15 cellular contexts compared by ENCODE assay signal in genomic region chr1:202578565-202578964, GRCh38.
DNase-seq lines count a peak whose midpoint lies in the region; ATAC-seq and TF ChIP-seq lines count a peak whose summit lies in the region.
"Had no signal": no experiment of that assay in that cellular context is flagged by ENCODE, and none has a peak within 500 bp of the region (broad histone marks: within the 10 kb centered on the region; RNA-seq: fewer than 3 reads in every experiment).

No MANE protein-coding gene starts in this region.

- H3K36me3 ChIP-seq in colonic mucosa (peaks cover 6% of the 10 kb centered on the region), thoracic aorta (peaks cover 55% of the 10 kb centered on the region), Caco-2 (ENCODE audit: control insufficient read depth, insufficient read depth, low read length) (no peaks in the 10 kb centered on the region)

- H3K27me3 Mint-ChIP-seq in Caco-2 (ENCODE audit: insufficient read depth, unreplicated experiment) = no peaks in the 10 kb centered on the region
- H3K27me3 Mint-ChIP-seq in activated T-cell treated with anti-CD3 and anti-CD28 coated beads, Interleukin-2, amount 50 U/mL, for 72 hours (ENCODE audit: low read depth) = no peaks in the 10 kb centered on the region
- H3K27me3 Mint-ChIP-seq: CD4-positive, alpha-beta T cell had no signal

- POLR2A ChIA-PET in Caco-2 (lab: Charles Lee) = no interaction called here

- no peak for DNase-seq in colonic mucosa
- DNase-seq in left kidney (ENCODE audit: low read depth, low spot score) = peak; percentile 28
- DNase-seq in thoracic aorta (ENCODE audit: low spot score) = no peak
- no peak for DNase-seq in Caco-2
- no peak for DNase-seq in activated T-cell treated with anti-CD3 and anti-CD28 coated beads, Interleukin-2, amount 50 U/mL, for 72 hours
- DNase-seq in GM20000 (ENCODE audit: low spot score) = no peak
- DNase-seq: activated gamma-delta T cell treated with Interleukin-2 at 50 U/mL for 16 hours; CD4-positive, alpha-beta T cell; naive B cell; NCI-H226; SHP77 treated with DMSO at 0.1 percent for 48 hours; stimulated activated naive CD8-positive, alpha-beta T cell treated with anti-CD3 and anti-CD28 coated beads, Interleukin-15, Interleukin-2, amounts not matched to agents 100 U/mL and 50 U/mL, for 24 hours had no signal

- H3K4me1 ChIP-seq in colonic mucosa (no peaks in the 10 kb centered on the region), thoracic aorta (ENCODE audit: control insufficient read depth in 1 of 2, low read depth in 2 of 2) (peaks cover 24 to 81% of the 10 kb centered on the region in 2 donors), Caco-2 (no peaks in the 10 kb centered on the region)

- no peak overlapping the region for H3K4me3 ChIP-seq in colonic mucosa
- no peak overlapping the region for H3K4me3 ChIP-seq in thoracic aorta
- no peak overlapping the region for H3K4me3 ChIP-seq in Caco-2 (ENCODE audit: low read depth, low read length)

- H3K9me3 Mint-ChIP-seq in Caco-2 (ENCODE audit: unreplicated experiment) = no peaks in the 10 kb centered on the region
- H3K9me3 Mint-ChIP-seq in activated T-cell treated with anti-CD3 and anti-CD28 coated beads, Interleukin-2, amount 50 U/mL, for 72 hours = no peaks in the 10 kb centered on the region
- H3K9me3 Mint-ChIP-seq: CD4-positive, alpha-beta T cell; dendritic cell treated with granulocyte-macrophage colony-stimulating factor and Interleukin-4, amounts not matched to agents 40 ng/mL and 50 ng/mL, for 4 days; naive B cell had no signal

- ATAC-seq in thoracic aorta (ENCODE audit: insufficient number of reproducible peaks, low FRiP score, low read depth) (no peak), GM19023 (IDR thresholded peaks at IDR 0.05; ENCODE audit: unreplicated experiment) (no peak)
- no peak for ATAC-seq in activated T-cell treated with anti-CD3 and anti-CD28 coated beads, Interleukin-2, amount 50 U/mL, for 72 hours (replicated peaks in 1 of 2)
- ATAC-seq: stimulated activated naive CD8-positive, alpha-beta T cell treated with anti-CD3 and anti-CD28 coated beads, Interleukin-15, Interleukin-2, amounts not matched to agents 100 U/mL and 50 U/mL, for 24 hours had no signal

- H3K27ac Mint-ChIP-seq in Caco-2 (ENCODE audit: unreplicated experiment) = no peak overlapping the region
- no peak overlapping the region for H3K27ac Mint-ChIP-seq in activated T-cell treated with anti-CD3 and anti-CD28 coated beads, Interleukin-2, amount 50 U/mL, for 72 hours
- H3K27ac Mint-ChIP-seq: CD4-positive, alpha-beta T cell; dendritic cell treated with granulocyte-macrophage colony-stimulating factor and Interleukin-4, amounts not matched to agents 40 ng/mL and 50 ng/mL, for 4 days; naive B cell had no signal

- no peaks in the 10 kb centered on the region for H3K9me3 ChIP-seq in colonic mucosa
- H3K9me3 ChIP-seq in thoracic aorta = no peaks in the 10 kb centered on the region
- H3K9me3 ChIP-seq in Caco-2 = no peaks in the 10 kb centered on the region

- no peak for TF ChIP-seq EP300 in Ishikawa (IDR thresholded peaks at IDR 0.05; ENCODE audit: borderline replicate concordance)

- no TSS peak for BruUV-seq in Caco-2 (replicated peaks; lab: Mats Ljungman, UMichigan)

- H3K27me3 ChIP-seq in colonic mucosa (no peaks in the 10 kb centered on the region), thoracic aorta (replicated peaks; ENCODE audit: insufficient read depth) (no peaks in the 10 kb centered on the region), Caco-2 (replicated peaks; ENCODE audit: control insufficient read depth, insufficient read depth, low read length) (no peaks in the 10 kb centered on the region)

- TF ChIP-seq RAD21 in Ishikawa (IDR thresholded peaks at IDR 0.05; ENCODE audit: low read depth) = no peak

- intact Hi-C loops in colonic mucosa (cut with DNase I) = no loop called here
- intact Hi-C loops in Caco-2 (cut with micrococcal nuclease; ENCODE audit: unreplicated experiment) = no loop called here

- TF ChIP-seq CTCF in colonic mucosa (IDR thresholded peaks at IDR 0.05) (no peak), thoracic aorta (IDR thresholded peaks at IDR 0.05) (no peak), Caco-2 (IDR thresholded peaks at IDR 0.05; ENCODE audit: insufficient read depth in 1 of 2, low read depth in 1 of 2, low read length in 1 of 2, severe bottlenecking in 1 of 2, unreplicated experiment in 1 of 2) (no peak), GM20000 (IDR thresholded peaks at IDR 0.05; ENCODE audit: extremely low read depth, missing control alignments) (no peak)

- H3K36me3 Mint-ChIP-seq in Caco-2 (ENCODE audit: insufficient read depth, unreplicated experiment) = no peaks in the 10 kb centered on the region
- H3K36me3 Mint-ChIP-seq in activated T-cell treated with anti-CD3 and anti-CD28 coated beads, Interleukin-2, amount 50 U/mL, for 72 hours (ENCODE audit: insufficient read depth in 2 of 2) = no peaks in the 10 kb centered on the region

- no peaks in the 10 kb centered on the region for H3K4me1 Mint-ChIP-seq in Caco-2 (ENCODE audit: low read depth, unreplicated experiment)
- no peaks in the 10 kb centered on the region for H3K4me1 Mint-ChIP-seq in activated T-cell treated with anti-CD3 and anti-CD28 coated beads, Interleukin-2, amount 50 U/mL, for 72 hours (ENCODE audit: low read depth)
- H3K4me1 Mint-ChIP-seq: naive B cell had no signal

- peak overlapping the region; percentile 41 for H3K27ac ChIP-seq in colonic mucosa
- H3K27ac ChIP-seq in thoracic aorta = peak overlapping the region; percentile 53 to 59

- no peak overlapping the region for H3K9ac ChIP-seq in colonic mucosa (ENCODE audit: low read depth in 2 of 2, low read length in 2 of 2)

- no peak overlapping the region for H3K4me3 Mint-ChIP-seq in Caco-2 (ENCODE audit: unreplicated experiment)
- no peak overlapping the region for H3K4me3 Mint-ChIP-seq in activated T-cell treated with anti-CD3 and anti-CD28 coated beads, Interleukin-2, amount 50 U/mL, for 72 hours
- H3K4me3 Mint-ChIP-seq: CD4-positive, alpha-beta T cell; dendritic cell treated with granulocyte-macrophage colony-stimulating factor and Interleukin-4, amounts not matched to agents 40 ng/mL and 50 ng/mL, for 4 days; naive B cell had no signal

- CTCF ChIA-PET in Caco-2 (lab: Charles Lee) = no interaction called here

TF ChIP-seq in Ishikawa, 13 proteins besides CTCF, POLR2A, EP300 and RAD21:
- TF ChIP-seq MAX (IDR thresholded peaks at IDR 0.05) (peak; percentile 7; the same call in 1 of the 2 replicates), NFIC (IDR thresholded peaks at IDR 0.05) (no peak)
